Comparison of ENCODE assay signal across 12 cellular contexts in genomic region chr2:113181491-113182051, GRCh38. TPM values are rescaled to one million over a fixed set of nuclear protein-coding genes. Genes with fewer than 3 reads are reported as not detected.
DNase-seq lines count a peak whose midpoint lies in the region; ATAC-seq and TF ChIP-seq lines count a peak whose summit lies in the region.
"Had no signal": no experiment of that assay in that cellular context is flagged by ENCODE, and none has a peak within 500 bp of the region (broad histone marks: within the 10 kb centered on the region; RNA-seq: fewer than 3 reads in every experiment).

No MANE protein-coding gene starts in this region.

- peaks cover 85% of the 10 kb centered on the region for H3K36me3 Mint-ChIP-seq in stimulated activated naive CD8-positive, alpha-beta T cell treated with anti-CD3 and anti-CD28 coated beads, Interleukin-15, Interleukin-2, amounts not matched to agents 100 ng/mL and 50 ng/mL, for 24 hours (ENCODE audit: low read depth)
- H3K36me3 Mint-ChIP-seq in activated T-helper 17 cell treated with anti-CD3 and anti-CD28 coated beads, Interleukin-2, amount 50 U/mL, for 72 hours (ENCODE audit: low read depth), result peaks cover 100% of the 10 kb centered on the region

- peaks cover 22% of the 10 kb centered on the region for H3K36me3 ChIP-seq in lower lobe of right lung
- H3K36me3 ChIP-seq: WERI-Rb-1 had no signal

- intact Hi-C loops in lower lobe of right lung (cut with DNase I), result no loop called here

- TF ChIP-seq CTCF in lower lobe of right lung (IDR thresholded peaks at IDR 0.05) (no peak), GM13977 (IDR thresholded peaks at IDR 0.05; ENCODE audit: extremely low read depth, insufficient read depth, missing control alignments) (no peak)

- H3K27ac Mint-ChIP-seq in stimulated activated naive CD8-positive, alpha-beta T cell treated with anti-CD3 and anti-CD28 coated beads, Interleukin-15, Interleukin-2, amounts not matched to agents 100 ng/mL and 50 ng/mL, for 24 hours, result peak overlapping the region; percentile 75
- peak overlapping the region; percentile 3 for H3K27ac Mint-ChIP-seq in activated T-helper 17 cell treated with anti-CD3 and anti-CD28 coated beads, Interleukin-2, amount 50 U/mL, for 72 hours

- no peaks in the 10 kb centered on the region for H3K9me3 Mint-ChIP-seq in stimulated activated naive CD8-positive, alpha-beta T cell treated with anti-CD3 and anti-CD28 coated beads, Interleukin-15, Interleukin-2, amounts not matched to agents 100 ng/mL and 50 ng/mL, for 24 hours
- H3K9me3 Mint-ChIP-seq in activated T-helper 17 cell treated with anti-CD3 and anti-CD28 coated beads, Interleukin-2, amount 50 U/mL, for 72 hours, result no peaks in the 10 kb centered on the region

- no peak for ATAC-seq in stimulated activated naive CD8-positive, alpha-beta T cell treated with anti-CD3 and anti-CD28 coated beads, Interleukin-15, Interleukin-2, amounts not matched to agents 100 U/mL and 50 U/mL, for 24 hours
- no peak for ATAC-seq in activated T-helper 17 cell treated with anti-CD3 and anti-CD28 coated beads, Interleukin-2, amount 50 U/mL, for 72 hours (replicated peaks)
- peak; percentile 20 to 41 for ATAC-seq in lower lobe of right lung
- no peak for ATAC-seq in HG02623 (IDR thresholded peaks at IDR 0.05; ENCODE audit: unreplicated experiment)

- in situ Hi-C loops in GM13977 (cut with MboI; ENCODE audit: low pct_unique_long_range_greater_than_20kb, low sequenced_read_pairs, unreplicated experiment), result loop anchor here (5.0 kb wide), 1 partner anchor 39 kb away; no protein-coding TSS in a partner anchor

- no peak overlapping the region for H3K4me3 ChIP-seq in lower lobe of right lung

- H3K9me3 ChIP-seq in lower lobe of right lung, result no peaks in the 10 kb centered on the region

- no peak for DNase-seq in stimulated activated naive CD8-positive, alpha-beta T cell treated with anti-CD3 and anti-CD28 coated beads, Interleukin-15, Interleukin-2, amounts not matched to agents 100 U/mL and 50 U/mL, for 24 hours
- DNase-seq in lower lobe of right lung, result no peak
- DNase-seq in NCI-H1930 (lab: John Stamatoyannopoulos, UW), result no peak
- DNase-seq in GM13977 (ENCODE audit: low spot score), result no peak
- DNase-seq in SK-N-DZ (ENCODE audit: low spot score), result no peak
- DNase-seq: left cardiac atrium, NCI-H1092 treated with DMSO at 0.1 percent for 48 hours, WERI-Rb-1 had no signal

- H3K4me3 Mint-ChIP-seq in stimulated activated naive CD8-positive, alpha-beta T cell treated with anti-CD3 and anti-CD28 coated beads, Interleukin-15, Interleukin-2, amounts not matched to agents 100 ng/mL and 50 ng/mL, for 24 hours, result peak overlapping the region; percentile 43
- H3K4me3 Mint-ChIP-seq in activated T-helper 17 cell treated with anti-CD3 and anti-CD28 coated beads, Interleukin-2, amount 50 U/mL, for 72 hours, result peak overlapping the region; percentile 89

- H3K27me3 ChIP-seq in lower lobe of right lung (ENCODE audit: low read depth), result no peaks in the 10 kb centered on the region

- H3K4me1 Mint-ChIP-seq in stimulated activated naive CD8-positive, alpha-beta T cell treated with anti-CD3 and anti-CD28 coated beads, Interleukin-15, Interleukin-2, amounts not matched to agents 100 ng/mL and 50 ng/mL, for 24 hours (ENCODE audit: low read depth), result peaks cover 91% of the 10 kb centered on the region
- peaks cover 59% of the 10 kb centered on the region for H3K4me1 Mint-ChIP-seq in activated T-helper 17 cell treated with anti-CD3 and anti-CD28 coated beads, Interleukin-2, amount 50 U/mL, for 72 hours

- H3K4me1 ChIP-seq in lower lobe of right lung, result peaks cover 42% of the 10 kb centered on the region

- H3K27me3 Mint-ChIP-seq in stimulated activated naive CD8-positive, alpha-beta T cell treated with anti-CD3 and anti-CD28 coated beads, Interleukin-15, Interleukin-2, amounts not matched to agents 100 ng/mL and 50 ng/mL, for 24 hours, result no peaks in the 10 kb centered on the region
- no peaks in the 10 kb centered on the region for H3K27me3 Mint-ChIP-seq in activated T-helper 17 cell treated with anti-CD3 and anti-CD28 coated beads, Interleukin-2, amount 50 U/mL, for 72 hours

- peak overlapping the region; percentile 58 for H3K27ac ChIP-seq in lower lobe of right lung
- H3K27ac ChIP-seq: WERI-Rb-1 had no signal

RNA-seq across cellular contexts. Expression of gene PSD4, which starts 7.8 kb away (rescaled TPM):
- total RNA-seq in activated T-helper 17 cell treated with anti-CD3 and anti-CD28 coated beads, Interleukin-2, amount 50 U/mL, for 72 hours, result 100 to 1,000 TPM; 300 to 503 TPM
- total RNA-seq in lower lobe of right lung, result 43.2 TPM
- not detected in 2 replicates for polyA plus RNA-seq in SK-N-DZ (2014; cell fraction: cytosol; rRNA removed)
- polyA plus RNA-seq in SK-N-DZ (2014; cell fraction: nucleus; rRNA removed), result not detected in 2 replicates

RNA-seq across cellular contexts. Expression of gene IL1RN, which starts 54.2 kb away (rescaled TPM):
- total RNA-seq in activated T-helper 17 cell treated with anti-CD3 and anti-CD28 coated beads, Interleukin-2, amount 50 U/mL, for 72 hours, result 10 to 100 TPM; 12.8 to 32.8 TPM
- total RNA-seq in lower lobe of right lung, result 20.1 TPM
- polyA plus RNA-seq in SK-N-DZ (2014; cell fraction: cytosol; rRNA removed), result not detected in 2 replicates
- not detected in 2 replicates for polyA plus RNA-seq in SK-N-DZ (2014; cell fraction: nucleus; rRNA removed)
- total RNA-seq: renal cortical epithelial cell had no signal

Comparison
In these comparisons a context has a peak if more than half of its experiments do, and no peak if none do; other contexts are left out.
1. ATAC-seq: peak in lower lobe of right lung (2 of 2); none in stimulated activated naive CD8-positive, alpha-beta T cell treated with anti-CD3 and anti-CD28 coated beads, Interleukin-15, Interleukin-2, amounts not matched to agents 100 U/mL and 50 U/mL, for 24 hours (single experiment), activated T-helper 17 cell treated with anti-CD3 and anti-CD28 coated beads, Interleukin-2, amount 50 U/mL, for 72 hours (single experiment) and HG02623 (single experiment).